ENCODE assay signal across 18 cellular contexts in genomic region chr6:25975909-25976560, GRCh38. TPM values are rescaled to one million over a fixed set of nuclear protein-coding genes. Genes with fewer than 3 reads are reported as not detected.
"Had no signal": no experiment of that assay in that cellular context is flagged by ENCODE, and none has a peak within 500 bp of the region (broad histone marks: within the 10 kb centered on the region; RNA-seq: fewer than 3 reads in every experiment).

No MANE protein-coding gene starts in this region.

- H3K27me3 ChIP-seq: colonic mucosa, heart left ventricle, tibial nerve, vagina had no signal

- H3K4me3 ChIP-seq: colonic mucosa, heart left ventricle, lung, tibial nerve, vagina had no signal

- H3K9me3 ChIP-seq: colonic mucosa, heart left ventricle, tibial nerve, vagina had no signal

- FAIRE-seq: astrocyte, frontal cortex had no signal

- DNase-seq: colonic mucosa; effector CD8-positive, alpha-beta T cell; heart left ventricle; left colon; naive thymus-derived CD4-positive, alpha-beta T cell; posterior cingulate gyrus; stimulated activated CD4-positive, alpha-beta T cell treated with anti-CD3 and anti-CD28 coated beads, Interleukin-4, amount 100 ng/mL, for 4 hours had no signal

- H3K4me3 Mint-ChIP-seq: naive thymus-derived CD4-positive, alpha-beta T cell; T-helper 1 cell treated with Interleukin-12 subunit alpha and Interleukin-12 subunit beta and Interleukin-4 antibody, amounts not matched to agents 30 μg/mL and 1 μg/mL, for 36 hours had no signal

- H3K9me3 Mint-ChIP-seq: naive thymus-derived CD4-positive, alpha-beta T cell; T-helper 1 cell treated with Interleukin-12 subunit alpha and Interleukin-12 subunit beta and Interleukin-4 antibody, amounts not matched to agents 30 μg/mL and 1 μg/mL, for 36 hours had no signal

- H3K27ac ChIP-seq: colonic mucosa, heart left ventricle, tibial nerve, vagina had no signal

- H3K27me3 Mint-ChIP-seq: naive thymus-derived CD4-positive, alpha-beta T cell had no signal

- ATAC-seq: heart left ventricle; left colon; naive thymus-derived CD4-positive, alpha-beta T cell; SK-N-SH treated with all-trans-retinoic acid at 6 μM for 48 hours had no signal

- H3K4me1 ChIP-seq: colonic mucosa had no signal

RNA-seq across cellular contexts. Expression of gene SLC17A2, which starts 45.5 kb away (rescaled TPM):
- total RNA-seq: activated CD8-positive, alpha-beta memory T cell treated with anti-CD3 and anti-CD28 coated beads for 36 hours; astrocyte; colonic mucosa; fibroblast of lung; frontal cortex; heart left ventricle; left colon; lung; skeletal muscle tissue; subcutaneous adipose tissue; tibial nerve; vagina had no signal
- polyA plus RNA-seq: fibroblast of lung; heart left ventricle; lung; naive thymus-derived CD4-positive, alpha-beta T cell had no signal
